12 cellular contexts compared by ENCODE assay signal in genomic region chr1:45334308-45335245, GRCh38. TPM values are rescaled to one million over a fixed set of nuclear protein-coding genes. Genes with fewer than 3 reads are reported as not detected.
DNase-seq lines count a peak whose midpoint lies in the region; ATAC-seq, FAIRE-seq and TF ChIP-seq lines count a peak whose summit lies in the region.
"Had no signal": no experiment of that assay in that cellular context is flagged by ENCODE, and none has a peak within 500 bp of the region (broad histone marks: within the 10 kb centered on the region; RNA-seq: fewer than 3 reads in every experiment).

No MANE protein-coding gene starts in this region.

- H3K36me3 ChIP-seq in mucosa of stomach (ENCODE audit: control insufficient read depth, insufficient read depth, low read length) (peaks cover 4% of the 10 kb centered on the region), BE2C (no peaks in the 10 kb centered on the region)

- H3K9me3 ChIP-seq in mucosa of stomach (ENCODE audit: control insufficient read depth, low read length) (no peaks in the 10 kb centered on the region), BE2C (no peaks in the 10 kb centered on the region)

- H3K4me3 ChIP-seq in mucosa of stomach (ENCODE audit: low read length), result no peak overlapping the region
- no peak overlapping the region for H3K4me3 ChIP-seq in BE2C (ENCODE audit: low read depth, low read length)
- H3K4me3 ChIP-seq: SK-N-MC had no signal

- H3K27me3 ChIP-seq in mucosa of stomach (ENCODE audit: control insufficient read depth, insufficient read depth, low read length) (no peaks in the 10 kb centered on the region), BE2C (no peaks in the 10 kb centered on the region)

- ATAC-seq in GM19463 (IDR thresholded peaks at IDR 0.05; ENCODE audit: unreplicated experiment) (no peak), HG03354 (IDR thresholded peaks at IDR 0.05; ENCODE audit: poor library complexity, severe bottlenecking, unreplicated experiment) (no peak)
- ATAC-seq: activated T-cell treated with anti-CD3 and anti-CD28 coated beads, Interleukin-2, amount 50 U/mL, for 72 hours had no signal

- H3K4me1 ChIP-seq in mucosa of stomach (ENCODE audit: control insufficient read depth, insufficient read depth, low read length), result peaks cover 59% of the 10 kb centered on the region
- no peaks in the 10 kb centered on the region for H3K4me1 ChIP-seq in BE2C

- FAIRE-seq in D721Med (lab: Jason Lieb, UNC), result peak; percentile 41
- FAIRE-seq: keratinocyte had no signal

- H3K9ac ChIP-seq in mucosa of stomach (ENCODE audit: low read length), result peak overlapping the region; percentile 32

- DNase-seq in D721Med (ENCODE audit: insufficient read length, low spot score) (no peak), Kasumi-1 (lab: John Stamatoyannopoulos, UW) (peak; percentile 64 to 76), cerebellar nuclear complex (lab: John Stamatoyannopoulos, UW) (peak; percentile 6 to 59), BE2C (no peak), SIG-M5 (lab: John Stamatoyannopoulos, UW) (no peak)
- DNase-seq: activated T-cell treated with anti-CD3 and anti-CD28 coated beads, Interleukin-2, amount 50 U/mL, for 72 hours; NCI-H2081 treated with DMSO at 0.1 percent for 48 hours had no signal

- TF ChIP-seq CTCF in D721Med (IDR thresholded peaks at IDR 0.05; ENCODE audit: insufficient read depth, missing control alignments) (no peak), BE2C (IDR thresholded peaks at IDR 0.05; ENCODE audit: low read depth, low read length) (no peak)

RNA-seq across cellular contexts. Expression of gene TOE1, which starts 5.4 kb away (rescaled TPM):
- 16.9 TPM for polyA plus RNA-seq in BE2C (2012; ENCODE audit: insufficient read depth, insufficient read length, low read depth)

RNA-seq across cellular contexts. Expression of gene MUTYH, which starts 5.7 kb away (rescaled TPM):
- polyA plus RNA-seq in BE2C (2012; ENCODE audit: insufficient read depth, insufficient read length, low read depth), result 41.3 TPM

RNA-seq across cellular contexts. Expression of gene HPDL, which starts 7.9 kb away (rescaled TPM):
- polyA plus RNA-seq in BE2C (2012; ENCODE audit: insufficient read depth, insufficient read length, low read depth), result 6.4 TPM

Comparison
In these comparisons a context has a peak if more than half of its experiments do, and no peak if none do; other contexts are left out.
1. DNase-seq: peak in Kasumi-1 (2 of 2) and cerebellar nuclear complex (2 of 2); none in D721Med (single experiment), BE2C (single experiment) and SIG-M5 (single experiment).